ENCODE assay signal across 1 cellular context in the genomic region with DNA sequence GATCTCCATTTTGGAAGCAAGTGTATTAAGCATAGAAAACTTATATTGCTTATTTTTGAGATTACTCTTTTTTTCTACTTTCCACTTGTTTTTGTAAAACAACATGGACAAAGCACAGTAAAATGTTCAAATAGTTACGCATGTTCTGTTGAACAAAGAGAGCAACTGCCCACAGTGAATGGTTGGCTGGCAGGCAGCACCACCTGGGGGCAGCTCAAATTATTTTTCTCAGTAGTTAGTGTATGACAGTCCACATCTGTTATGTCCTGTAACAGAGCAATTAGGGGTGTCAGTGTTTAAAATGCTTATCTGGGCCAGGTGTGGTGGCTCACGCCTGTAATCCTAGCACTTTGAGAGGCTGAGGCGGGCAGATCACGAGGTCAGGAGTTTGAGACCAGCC.
TF ChIP-seq lines count a peak whose summit lies in the region.

No MANE protein-coding gene starts in this region.

TF ChIP-seq in K562, 482 proteins besides CTCF, POLR2A, EP300 and RAD21 (continued from another document):
- TF ChIP-seq, protein P1, sequence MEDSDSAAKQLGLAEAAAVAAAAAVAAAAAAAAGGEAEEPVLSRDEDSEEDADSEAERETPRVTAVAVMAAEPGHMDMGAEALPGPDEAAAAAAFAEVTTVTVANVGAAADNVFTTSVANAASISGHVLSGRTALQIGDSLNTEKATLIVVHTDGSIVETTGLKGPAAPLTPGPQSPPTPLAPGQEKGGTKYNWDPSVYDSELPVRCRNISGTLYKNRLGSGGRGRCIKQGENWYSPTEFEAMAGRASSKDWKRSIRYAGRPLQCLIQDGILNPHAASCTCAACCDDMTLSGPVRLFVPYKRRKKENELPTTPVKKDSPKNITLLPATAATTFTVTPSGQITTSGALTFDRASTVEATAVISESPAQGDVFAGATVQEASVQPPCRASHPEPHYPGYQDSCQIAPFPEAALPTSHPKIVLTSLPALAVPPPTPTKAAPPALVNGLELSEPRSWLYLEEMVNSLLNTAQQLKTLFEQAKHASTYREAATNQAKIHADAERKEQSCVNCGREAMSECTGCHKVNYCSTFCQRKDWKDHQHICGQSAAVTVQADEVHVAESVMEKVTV (CRISPR knock-in tag; IDR thresholded peaks at IDR 0.05) = peak; percentile 50; the same call in 1 of the 2 replicates
- TF ChIP-seq FOXK1 (CRISPR knock-in tag; IDR thresholded peaks at IDR 0.05; ENCODE audit: borderline replicate concordance) = no peak
TF ChIP-seq in K562: peak in this region for 3.
